ENCODE assay signal across 8 cellular contexts in genomic region chr13:36818483-36819063, GRCh38. TPM values are rescaled to one million over a fixed set of nuclear protein-coding genes. Genes with fewer than 3 reads are reported as not detected.
DNase-seq lines count a peak whose midpoint lies in the region; ATAC-seq and TF ChIP-seq lines count a peak whose summit lies in the region.

No MANE protein-coding gene starts in this region.

- intact Hi-C loops in activated naive CD4-positive, alpha-beta T cell treated with anti-CD3 and anti-CD28 coated beads for 36 hours (cut with micrococcal nuclease), result loop anchor here (1.0 to 2.0 kb wide), 5 partner anchors 181 to 522 kb away; partner anchors contain the start of genes ALG5, CCDC169, SPART and SUPT20H
- intact Hi-C loops in IMR-90 (cut with micrococcal nuclease) (loop anchor here (10.0 kb wide), 1 partner anchor 474 kb away; the partner anchor contains the start of gene SPART), breast epithelium (cut with DNase I; ENCODE audit: low total_unique reads) (loop anchor here (5.0 kb wide), 1 partner anchor 491 kb away; no protein-coding TSS in a partner anchor)

- H3K36me3 Mint-ChIP-seq in activated naive CD4-positive, alpha-beta T cell treated with anti-CD3 and anti-CD28 coated beads for 36 hours (ENCODE audit: low read depth), result no peaks in the 10 kb centered on the region

- in situ Hi-C loops in IMR-90 (cut with MboI; ENCODE audit: low sequenced_read_pairs), result no loop called here

- no peak for TF ChIP-seq RAD21 in IMR-90 (IDR thresholded peaks at IDR 0.05; ENCODE audit: low read length)

- TF ChIP-seq POLR2A in IMR-90 (IDR thresholded peaks at IDR 0.05; ENCODE audit: low read depth, low read length) (no peak), breast epithelium (IDR thresholded peaks at IDR 0.05) (no peak)

- peaks cover 8% of the 10 kb centered on the region for H3K27me3 Mint-ChIP-seq in activated naive CD4-positive, alpha-beta T cell treated with anti-CD3 and anti-CD28 coated beads for 36 hours (ENCODE audit: low read depth)

- H3K4ac ChIP-seq in IMR-90 (ENCODE audit: low read depth, low read length) (peak overlapping the region; percentile 76; the same call in 1 of the 2 replicates), mesenchymal stem cell (ENCODE audit: low read depth in 1 of 2, low read length in 2 of 2) (no peak overlapping the region)

- no peaks in the 10 kb centered on the region for H3K9me3 Mint-ChIP-seq in activated naive CD4-positive, alpha-beta T cell treated with anti-CD3 and anti-CD28 coated beads for 36 hours

- peak overlapping the region; percentile 72 for H4K91ac ChIP-seq in IMR-90 (ENCODE audit: insufficient read depth, low read depth, low read length)
- no peak overlapping the region for H4K91ac ChIP-seq in mesenchymal stem cell (ENCODE audit: low read length)

- peak overlapping the region; percentile 63 for H3K9ac ChIP-seq in IMR-90 (ENCODE audit: low read depth, low read length)
- peak overlapping the region; percentile 84 for H3K9ac ChIP-seq in mesenchymal stem cell (ENCODE audit: low read length)

- H2BK120ac ChIP-seq in IMR-90 (ENCODE audit: low read depth, low read length), result no peak overlapping the region
- H2BK120ac ChIP-seq in mesenchymal stem cell (ENCODE audit: low read depth, low read length), result no peak overlapping the region

- H3K9me3 ChIP-seq in IMR-90 (ENCODE audit: control insufficient read depth, insufficient read depth, low read length) (no peaks in the 10 kb centered on the region), breast epithelium (no peaks in the 10 kb centered on the region), mesenchymal stem cell (ENCODE audit: control insufficient read depth, low read length) (no peaks in the 10 kb centered on the region)

- H3K9me1 ChIP-seq in IMR-90 (ENCODE audit: insufficient read depth, low read length), result no peaks in the 10 kb centered on the region

- no peaks in the 10 kb centered on the region for H3K4me1 ChIP-seq in IMR-90 (ENCODE audit: control insufficient read depth, insufficient read depth, low read length)
- peaks cover 0 to 10% of the 10 kb centered on the region in 2 donors for H3K4me1 ChIP-seq in breast epithelium
- H3K4me1 ChIP-seq in mesenchymal stem cell (ENCODE audit: control insufficient read depth, insufficient read depth, low read depth, low read length), result peaks cover 6% of the 10 kb centered on the region

- H4K8ac ChIP-seq in IMR-90 (ENCODE audit: low read depth in 2 of 2, low read length in 2 of 2), result peak overlapping the region; percentile 89 to 97
- H4K8ac ChIP-seq in mesenchymal stem cell (ENCODE audit: low read length), result no peak overlapping the region

- no peak overlapping the region for H2BK12ac ChIP-seq in mesenchymal stem cell (ENCODE audit: low read length in 2 of 2)

- peak overlapping the region; percentile 70 for H3K27ac Mint-ChIP-seq in activated naive CD4-positive, alpha-beta T cell treated with anti-CD3 and anti-CD28 coated beads for 36 hours

- H3K4me2 ChIP-seq in IMR-90 (ENCODE audit: low read depth, low read length), result peak overlapping the region; percentile 97
- peak overlapping the region; percentile 68 for H3K4me2 ChIP-seq in mesenchymal stem cell (ENCODE audit: low read length, poor library complexity, severe bottlenecking)

- H2AK5ac ChIP-seq in IMR-90 (ENCODE audit: low read depth, low read length), result no peak overlapping the region
- H2AK5ac ChIP-seq in mesenchymal stem cell (ENCODE audit: low read length, severe bottlenecking), result no peak overlapping the region

- no peaks in the 10 kb centered on the region; the same call in 1 of the 2 replicates for H4K20me1 ChIP-seq in IMR-90 (ENCODE audit: insufficient read depth, low read length)

- H4K5ac ChIP-seq in IMR-90 (ENCODE audit: low read depth, low read length), result peak overlapping the region; percentile 96

- no peaks in the 10 kb centered on the region; the same call in 1 of the 2 replicates for H3K27me3 ChIP-seq in IMR-90 (ENCODE audit: control insufficient read depth, insufficient read depth, low read length)
- no peaks in the 10 kb centered on the region for H3K27me3 ChIP-seq in breast epithelium
- peaks cover 0 to under 1% of the 10 kb centered on the region in 2 experiments for H3K27me3 ChIP-seq in mesenchymal stem cell (ENCODE audit: control insufficient read depth in 1 of 2, insufficient read depth in 1 of 2, low read length in 2 of 2)

- H2AFZ ChIP-seq in IMR-90 (replicated peaks; ENCODE audit: low read length, poor library complexity) (peak overlapping the region; percentile 94), mesenchymal stem cell (ENCODE audit: low read depth, low read length) (peak overlapping the region; percentile 86)

- H2AK9ac ChIP-seq in IMR-90 (replicated peaks; ENCODE audit: low read depth, low read length, poor library complexity), result no peak overlapping the region

- H3K14ac ChIP-seq in IMR-90 (replicated peaks; ENCODE audit: low read depth, low read length), result peak overlapping the region; percentile 39
- H3K14ac ChIP-seq in mesenchymal stem cell (ENCODE audit: low read length in 2 of 2), result no peak overlapping the region

- CTCF ChIA-PET in activated naive CD4-positive, alpha-beta T cell treated with anti-CD3 and anti-CD28 coated beads for 36 hours (lab: Charles Lee), result no interaction called here
- CTCF ChIA-PET in IMR-90 (lab: Yijun Ruan, JAX), result interaction anchor here (0.6 to 0.7 kb wide), 2 partner anchors 289 to 814 kb away, joined by 3 to 4 read pairs; no protein-coding TSS in a partner anchor

- POLR2A ChIA-PET in IMR-90 (lab: Charles Lee; ENCODE audit: unreplicated experiment), result no interaction called here

- DNase-seq in activated naive CD4-positive, alpha-beta T cell treated with anti-CD3 and anti-CD28 coated beads for 36 hours, result no peak
- no peak for DNase-seq in activated naive CD4-positive, alpha-beta T cell (lab: John Stamatoyannopoulos, UW)
- no peak for DNase-seq in IMR-90
- DNase-seq in breast epithelium (ENCODE audit: low spot score in 2 of 2), result no peak
- DNase-seq in mesenchymal stem cell, result peak; percentile 12
- DNase-seq in NCI-H2227 (lab: John Stamatoyannopoulos, UW; ENCODE audit: unreplicated experiment), result no peak
- DNase-seq in NK-92 treated with Interleukin-12 subunit alpha and Interleukin-12 subunit beta, amount 100 ng/mL, for 24 hours (lab: John Stamatoyannopoulos, UW), result no peak
- no peak for DNase-seq in stimulated activated CD4-positive, alpha-beta T cell treated with anti-CD3 and anti-CD28 coated beads, Interleukin-12 subunit alpha, Interleukin-12 subunit beta, amount 100 ng/mL, for 4 hours

- H3K27ac ChIP-seq in IMR-90 (ENCODE audit: insufficient read depth, low read length) (no peak overlapping the region), breast epithelium (peak overlapping the region; percentile 41 to 70), mesenchymal stem cell (ENCODE audit: low read length, poor library complexity, severe bottlenecking) (no peak overlapping the region)

- H3K23ac ChIP-seq in IMR-90 (ENCODE audit: low read depth, low read length) (0 out of 2 replicates have a peak overlapping the region, but pooled peaks have one; percentile 36), mesenchymal stem cell (ENCODE audit: low read length in 2 of 2) (no peak overlapping the region)

- H3K79me1 ChIP-seq in IMR-90 (ENCODE audit: low read depth in 1 of 2, low read length in 2 of 2) (peaks cover 8 to 27% of the 10 kb centered on the region in 2 experiments), mesenchymal stem cell (replicated peaks; ENCODE audit: low read length, poor library complexity, severe bottlenecking) (peaks cover 8% of the 10 kb centered on the region)

- H3K18ac ChIP-seq in IMR-90 (ENCODE audit: low read depth, low read length), result no peak overlapping the region
- peak overlapping the region in 1 of 2 experiments; percentile 0 for H3K18ac ChIP-seq in mesenchymal stem cell (ENCODE audit: low read depth in 1 of 2, low read length in 2 of 2)

- no TSS peak for BruUV-seq in IMR-90 (replicated peaks; lab: Mats Ljungman, UMichigan)

- WGBS in IMR-90 (ENCODE audit: extremely low coverage in 2 of 2, insufficient read length in 1 of 2), 2 experiments, result 3% methylated on average over 5 of the region's 12 CpGs; no CpG with 5 or more reads in 1 of the 2 experiments
- 5% methylated on average over 12 of the region's 12 CpGs for WGBS in mesenchymal stem cell

- dilution Hi-C loops in IMR-90 (cut with HindIII; ENCODE audit: low sequenced_read_pairs, unreplicated experiment), result no loop called here

- H3K36me3 ChIP-seq in IMR-90 (ENCODE audit: control insufficient read depth, insufficient read depth, low read length) (no peaks in the 10 kb centered on the region), breast epithelium (no peaks in the 10 kb centered on the region), mesenchymal stem cell (ENCODE audit: control insufficient read depth in 1 of 2, insufficient read depth in 2 of 2, low read depth in 1 of 2, low read length in 2 of 2) (no peaks in the 10 kb centered on the region)

- no peak overlapping the region for H2BK5ac ChIP-seq in IMR-90 (ENCODE audit: low read depth, low read length, poor library complexity, severe bottlenecking)
- no peak overlapping the region for H2BK5ac ChIP-seq in mesenchymal stem cell (ENCODE audit: low read depth, low read length, poor library complexity, severe bottlenecking)

- H3K4me3 ChIP-seq in IMR-90 (ENCODE audit: insufficient read depth, low read depth, low read length) (peak overlapping the region; percentile 85), breast epithelium (peak overlapping the region; percentile 73 to 87 (median 80)), mesenchymal stem cell (ENCODE audit: insufficient read depth in 1 of 2, low read depth in 1 of 2, low read length in 2 of 2) (peak overlapping the region; percentile 71 to 85)

- no peak overlapping the region for H2BK20ac ChIP-seq in IMR-90 (ENCODE audit: low read depth, low read length)

- H3K4me3 Mint-ChIP-seq in activated naive CD4-positive, alpha-beta T cell treated with anti-CD3 and anti-CD28 coated beads for 36 hours, result peak overlapping the region; percentile 93

- H2BK15ac ChIP-seq in IMR-90 (ENCODE audit: low read depth, low read length), result no peak overlapping the region
- H2BK15ac ChIP-seq in mesenchymal stem cell (ENCODE audit: low read depth, poor library complexity, severe bottlenecking), result no peak overlapping the region

- no peak for TF ChIP-seq CTCF in IMR-90 (conservative IDR thresholded peaks at IDR 0.05; ENCODE audit: low read depth, low read length)
- no peak for TF ChIP-seq CTCF in breast epithelium (IDR thresholded peaks at IDR 0.05)

- ATAC-seq in IMR-90 (ENCODE audit: low read depth), result peak; percentile 31

- peaks cover 40% of the 10 kb centered on the region for H3K4me1 Mint-ChIP-seq in activated naive CD4-positive, alpha-beta T cell treated with anti-CD3 and anti-CD28 coated beads for 36 hours (ENCODE audit: low read depth)

- H3K56ac ChIP-seq in IMR-90 (ENCODE audit: extremely low read depth, insufficient read depth, low read length), result no peak overlapping the region

RNA-seq across cellular contexts. Expression of gene RFXAP, which starts 0.4 kb away (rescaled TPM):
- 10 to 100 TPM in 1 of 2 experiments, 1 to 10 TPM in 1; 9.2 to 12.2 TPM for total RNA-seq in activated naive CD4-positive, alpha-beta T cell treated with anti-CD3 and anti-CD28 coated beads for 36 hours
- total RNA-seq in IMR-90 (2012; rRNA removed) (0.54 and 0.83 TPM in 2 replicates), breast epithelium (1 to 10 TPM; 3.8 to 6.6 (median 5.9) TPM)
- 2.2 and 2.7 TPM in 2 replicates for polyA plus RNA-seq in IMR-90 (2012; rRNA removed)
- polyA plus RNA-seq in IMR-90 (2012; cell fraction: cytosol; rRNA removed), result 1.1 and 1.5 TPM in 2 replicates
- 2.0 and 5.4 TPM in 2 replicates for polyA plus RNA-seq in IMR-90 (2012; cell fraction: nucleus; rRNA removed; ENCODE audit: low replicate concordance)
- polyA plus RNA-seq in mesenchymal stem cell (2013, experiment 1 of 2), result 3.2 TPM
- 3.7 TPM for polyA plus RNA-seq in mesenchymal stem cell (2013, experiment 2 of 2)

Comparison
In these comparisons a context has a peak if more than half of its experiments do, and no peak if none do; other contexts are left out.
1. H3K27ac ChIP-seq: peak in breast epithelium (2 of 2); none in IMR-90 (single experiment) and mesenchymal stem cell (single experiment).
2. Peak in every context shown above with its lines, with median percentiles within 50 percentile points of each other: H3K4me3 ChIP-seq.